In the genomic region with DNA sequence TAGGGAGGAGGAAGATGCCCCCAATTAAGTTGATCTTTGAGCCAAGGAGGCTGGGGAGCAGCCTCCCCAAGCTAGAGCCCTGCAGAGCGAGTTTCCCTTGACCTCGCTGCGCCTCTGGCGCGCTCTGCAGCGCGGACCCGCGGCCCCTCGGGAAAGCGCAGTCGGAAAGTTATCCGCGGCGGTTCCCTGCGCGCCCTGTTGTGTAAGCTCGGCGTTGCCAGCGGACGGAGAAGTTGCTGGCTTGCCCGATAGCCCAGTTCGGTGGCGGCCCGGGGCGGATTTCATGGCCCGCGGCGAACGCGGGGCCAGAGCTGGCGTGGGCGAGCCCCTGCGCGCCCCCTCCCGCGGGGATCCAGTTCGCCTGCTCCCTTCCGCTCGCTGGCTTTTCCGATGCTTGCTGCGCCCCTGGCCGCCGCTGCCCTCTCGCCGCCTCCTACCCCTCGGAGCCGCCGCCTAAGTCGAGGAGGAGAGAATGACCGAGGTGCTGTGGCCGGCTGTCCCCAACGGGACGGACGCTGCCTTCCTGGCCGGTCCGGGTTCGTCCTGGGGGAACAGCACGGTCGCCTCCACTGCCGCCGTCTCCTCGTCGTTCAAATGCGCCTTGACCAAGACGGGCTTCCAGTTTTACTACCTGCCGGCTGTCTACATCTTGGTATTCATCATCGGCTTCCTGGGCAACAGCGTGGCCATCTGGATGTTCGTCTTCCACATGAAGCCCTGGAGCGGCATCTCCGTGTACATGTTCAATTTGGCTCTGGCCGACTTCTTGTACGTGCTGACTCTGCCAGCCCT, we compare ENCODE assay signal across 8 cellular contexts. TPM values are rescaled to one million over a fixed set of nuclear protein-coding genes. Genes with fewer than 3 reads are reported as not detected.
DNase-seq lines count a peak whose midpoint lies in the region; ATAC-seq and TF ChIP-seq lines count a peak whose summit lies in the region.

No MANE protein-coding gene starts in this region.

- H3K9me3 ChIP-seq in iPS DF 6.9 (ENCODE audit: control insufficient read depth, insufficient read depth, low read length) (no peaks in the 10 kb centered on the region), sigmoid colon (no peaks in the 10 kb centered on the region)

- no peak for TF ChIP-seq EP300 in sigmoid colon (IDR thresholded peaks at IDR 0.05)

- intact Hi-C loops in sigmoid colon (cut with DNase I) = no loop called here

- H3K4me3 ChIP-seq in AG10803 (ENCODE audit: low read length) = peak overlapping the region; percentile 61
- peak overlapping the region; percentile 81 for H3K4me3 ChIP-seq in astrocyte of the cerebellum (ENCODE audit: low read depth, low read length)
- peak overlapping the region; percentile 60 for H3K4me3 ChIP-seq in iPS DF 6.9 (ENCODE audit: low read length)
- peak overlapping the region; percentile 52 to 70 (median 58) for H3K4me3 ChIP-seq in sigmoid colon

- in situ Hi-C loops in astrocyte of the cerebellum (cut with HindIII; ENCODE audit: low sequenced_read_pairs) = no loop called here

- DNase-seq in AG10803 (ENCODE audit: low read depth) (peak; percentile 34), NCI-H82 (lab: John Stamatoyannopoulos, UW) (peak; percentile 84), astrocyte of the cerebellum (ENCODE audit: low read depth) (peak; percentile 19), iPS DF 6.9 (ENCODE audit: low read depth, low spot score) (no peak), sigmoid colon (peak; percentile 80)
- no peak for DNase-seq in effector CD8-positive, alpha-beta T cell (lab: John Stamatoyannopoulos, UW)

- H3K36me3 ChIP-seq in iPS DF 6.9 (ENCODE audit: control insufficient read depth, insufficient read depth, low read length) (no peaks in the 10 kb centered on the region), sigmoid colon (no peaks in the 10 kb centered on the region)

- peak; percentile 23 for TF ChIP-seq CTCF in AG10803 (conservative IDR thresholded peaks at IDR 0.05; ENCODE audit: low read length)
- TF ChIP-seq CTCF in astrocyte of the cerebellum (IDR thresholded peaks at IDR 0.05; ENCODE audit: low read depth, low read length, missing control alignments) = peak; percentile 36
- peak in 1 of 4 experiments; percentile 14 for TF ChIP-seq CTCF in sigmoid colon (IDR thresholded peaks at IDR 0.05)

- no peak overlapping the region for H3K27ac ChIP-seq in iPS DF 6.9 (ENCODE audit: low read length)
- peak overlapping the region; percentile 63 to 74 (median 68) for H3K27ac ChIP-seq in sigmoid colon

- H3K27me3 ChIP-seq in iPS DF 6.9 (ENCODE audit: control insufficient read depth, insufficient read depth, low read length) (peaks cover 6% of the 10 kb centered on the region; the same call in 1 of the 2 replicates), sigmoid colon (peaks cover 4 to 25% (median 14%) of the 10 kb centered on the region in 3 donors)

- no peak for TF ChIP-seq POLR2A in GM18505 (IDR thresholded peaks at IDR 0.05; ENCODE audit: borderline replicate concordance, extremely low read depth, insufficient read depth, insufficient read length)
- no peak for TF ChIP-seq POLR2A in sigmoid colon (IDR thresholded peaks at IDR 0.05)

- WGBS in iPS DF 6.9 (ENCODE audit: insufficient coverage, insufficient read length) = no CpG with 5 or more reads among the region's 74 CpGs
- WGBS in sigmoid colon, 2 donors = 1 to 2% methylated on average over 74 of the region's 74 CpGs

- H3K4me1 ChIP-seq in iPS DF 6.9 (ENCODE audit: control insufficient read depth, insufficient read depth, low read length) (no peaks in the 10 kb centered on the region), sigmoid colon (peaks cover 0 to 14% (median 7%) of the 10 kb centered on the region in 4 donors)

- ATAC-seq in GM18505 (IDR thresholded peaks at IDR 0.05; ENCODE audit: unreplicated experiment) = peak; percentile 64
- peak; percentile 50 for ATAC-seq in HG02938 (IDR thresholded peaks at IDR 0.05; ENCODE audit: unreplicated experiment)

RNA-seq across cellular contexts. Expression of gene P2RY1, which starts 0.6 kb away (rescaled TPM):
- 10 to 100 TPM; 21.4 to 55.6 (median 26.0) TPM for total RNA-seq in sigmoid colon
- polyA plus RNA-seq in sigmoid colon = 1 to 10 TPM; 2.5 to 6.0 (median 4.1) TPM

Comparison
In these comparisons a context has a peak if more than half of its experiments do, and no peak if none do; other contexts are left out.
1. DNase-seq: peak in AG10803 (single experiment), NCI-H82 (single experiment), astrocyte of the cerebellum (single experiment) and sigmoid colon (single experiment); none in iPS DF 6.9 (single experiment) and effector CD8-positive, alpha-beta T cell (single experiment).
2. Peak in every context shown above with its lines, with median percentiles within 50 percentile points of each other: H3K4me3 ChIP-seq.